ENCODE assay signal across 17 cellular contexts in genomic region chr4:48944252-48944651, GRCh38. TPM values are rescaled to one million over a fixed set of nuclear protein-coding genes. Genes with fewer than 3 reads are reported as not detected.
DNase-seq lines count a peak whose midpoint lies in the region; ATAC-seq and TF ChIP-seq lines count a peak whose summit lies in the region.
"Had no signal": no experiment of that assay in that cellular context is flagged by ENCODE, and none has a peak within 500 bp of the region (broad histone marks: within the 10 kb centered on the region; RNA-seq: fewer than 3 reads in every experiment).

No MANE protein-coding gene starts in this region.

- no peaks in the 10 kb centered on the region for H3K27me3 ChIP-seq in CD4-positive, alpha-beta T cell (ENCODE audit: control insufficient read depth, insufficient read depth, low read length)
- no peaks in the 10 kb centered on the region; the same call in 1 of the 2 replicates for H3K27me3 ChIP-seq in H7 (ENCODE audit: control insufficient read depth, insufficient read depth, low read length)
- H3K27me3 ChIP-seq: pancreas had no signal

- in situ Hi-C loops in GM13976 (cut with MboI; ENCODE audit: low sequenced_read_pairs, unreplicated experiment) (no loop called here), GM13977 (cut with MboI; ENCODE audit: low pct_unique_long_range_greater_than_20kb, low sequenced_read_pairs, unreplicated experiment) (loop anchor here (10.0 kb wide), 1 partner anchor 369 kb away; no protein-coding TSS in a partner anchor)

- no peaks in the 10 kb centered on the region for H3K36me3 ChIP-seq in H7 (replicated peaks; ENCODE audit: control insufficient read depth, insufficient read depth, low read length)
- H3K36me3 ChIP-seq: pancreas had no signal

- H3K9me3 Mint-ChIP-seq in CD4-positive, alpha-beta T cell = no peaks in the 10 kb centered on the region
- H3K9me3 Mint-ChIP-seq: activated T-helper 1 cell treated with anti-CD3 and anti-CD28 coated beads, Interleukin-12 subunit alpha, Interleukin-12 subunit beta, Interleukin-2, Interleukin-4 antibody, amounts not matched to agents 30 ng/mL and 10 ng/mL and 1 ng/mL, durations not matched to agents 14 hours and 24 hours and 36 hours had no signal

- peak overlapping the region; percentile 57 for H3K4me3 Mint-ChIP-seq in CD4-positive, alpha-beta T cell
- H3K4me3 Mint-ChIP-seq: activated T-helper 1 cell treated with anti-CD3 and anti-CD28 coated beads, Interleukin-12 subunit alpha, Interleukin-12 subunit beta, Interleukin-2, Interleukin-4 antibody, amounts not matched to agents 30 ng/mL and 10 ng/mL and 1 ng/mL, durations not matched to agents 14 hours and 24 hours and 36 hours had no signal

- H3K27ac Mint-ChIP-seq in CD4-positive, alpha-beta T cell = peak overlapping the region; percentile 60
- H3K27ac Mint-ChIP-seq: activated T-helper 1 cell treated with anti-CD3 and anti-CD28 coated beads, Interleukin-12 subunit alpha, Interleukin-12 subunit beta, Interleukin-2, Interleukin-4 antibody, amounts not matched to agents 30 ng/mL and 10 ng/mL and 1 ng/mL, durations not matched to agents 14 hours and 24 hours and 36 hours; CD4-positive, CD25-positive, alpha-beta regulatory T cell had no signal

- H3K4me3 ChIP-seq in H7 (ENCODE audit: insufficient read depth, low read depth, low read length) = no peak overlapping the region
- H3K4me3 ChIP-seq: GM12878, pancreas had no signal

- no peak overlapping the region for H3K27ac ChIP-seq in CD4-positive, alpha-beta T cell (ENCODE audit: low read depth, low read length)
- peak overlapping the region; percentile 95 for H3K27ac ChIP-seq in RWPE1
- H3K27ac ChIP-seq: pancreas had no signal

- intact Hi-C loops in CD4-positive, alpha-beta T cell (cut with DNase I, micrococcal nuclease) = no loop called here

- ATAC-seq in CD4-positive, alpha-beta T cell (ENCODE audit: poor library complexity) = no peak
- ATAC-seq in HG03045 (IDR thresholded peaks at IDR 0.05; ENCODE audit: unreplicated experiment) = no peak
- ATAC-seq: left ventricle myocardium superior had no signal

- CTCF ChIA-PET in CD4-positive, alpha-beta T cell (lab: Charles Lee) = interaction anchor here (0.6 to 1.2 kb wide), 3 partner anchors 11 to 1246 kb away, joined by 3 to 8 read pairs (median 4); partner anchors contain the start of gene FRYL
- CTCF ChIA-PET in RWPE1 (lab: Yijun Ruan, JAX) = interaction anchor here (0.5 to 1.5 kb wide), 9 partner anchors 11 to 824 kb away, joined by 3 to 8 read pairs (median 4); partner anchors contain the start of gene OCIAD2

- peaks cover 45% of the 10 kb centered on the region for H3K4me1 Mint-ChIP-seq in CD4-positive, alpha-beta T cell (ENCODE audit: low read depth)

- DNase-seq in CD4-positive, alpha-beta T cell = no peak
- peak; percentile 71 for DNase-seq in H4 (ENCODE audit: low spot score)
- DNase-seq in RWPE1 (ENCODE audit: low spot score) = peak; percentile 92
- DNase-seq in iPS-NIHi11 (ENCODE audit: low spot score) = peak; percentile 19
- DNase-seq in GM13976 (ENCODE audit: low spot score) = no peak
- no peak for DNase-seq in H7
- DNase-seq in GM13977 (ENCODE audit: low spot score) = no peak
- DNase-seq: cerebellar nuclear complex, foreskin fibroblast, left ventricle myocardium superior, NCI-H1417 treated with DMSO at 0.1 percent for 48 hours, pancreas, substantia nigra had no signal

- no peaks in the 10 kb centered on the region for H3K27me3 Mint-ChIP-seq in CD4-positive, alpha-beta T cell

- TF ChIP-seq CTCF in CD4-positive, alpha-beta T cell (IDR thresholded peaks at IDR 0.05) = no peak
- TF ChIP-seq CTCF in RWPE1 (conservative IDR thresholded peaks at IDR 0.05; ENCODE audit: low read depth) = no peak
- TF ChIP-seq CTCF in GM13976 (IDR thresholded peaks at IDR 0.05; ENCODE audit: borderline replicate concordance, control extremely low read depth, extremely low read depth, insufficient read depth, missing control alignments) = no peak
- no peak for TF ChIP-seq CTCF in GM13977 (IDR thresholded peaks at IDR 0.05; ENCODE audit: extremely low read depth, insufficient read depth, missing control alignments)

- POLR2A ChIA-PET in CD4-positive, alpha-beta T cell (lab: Charles Lee) = interaction anchor here (0.7 to 1.4 kb wide), 5 partner anchors 11 to 165 kb away, joined by 3 to 5 read pairs (median 3); partner anchors contain the start of gene OCIAD1
- POLR2A ChIA-PET in RWPE1 (lab: Yijun Ruan, JAX; ENCODE audit: low non-redundant PET) = no interaction called here

- no peaks in the 10 kb centered on the region for H3K36me3 Mint-ChIP-seq in CD4-positive, alpha-beta T cell (ENCODE audit: low read depth)
- H3K36me3 Mint-ChIP-seq: CD4-positive, CD25-positive, alpha-beta regulatory T cell had no signal

- H3K9me3 ChIP-seq in CD4-positive, alpha-beta T cell (ENCODE audit: control insufficient read depth, low read length) = no peaks in the 10 kb centered on the region
- H3K9me3 ChIP-seq: pancreas had no signal

RNA-seq across cellular contexts. Expression of gene OCIAD2, which starts 37.7 kb away (rescaled TPM):
- total RNA-seq in CD4-positive, alpha-beta T cell = 10 to 100 TPM; 77.0 to 91.1 TPM
- total RNA-seq in H4 (2014; rRNA removed; shearing (Covaris generic)) = 46.5 and 67.6 TPM in 2 replicates
- total RNA-seq in H7 (2014; rRNA removed; shearing (Covaris generic)) = 82.3 and 83.2 TPM in 2 replicates

RNA-seq across cellular contexts. Expression of gene CWH43, which starts 41.8 kb away (rescaled TPM):
- total RNA-seq in CD4-positive, alpha-beta T cell = not detected
- not detected in 2 replicates for total RNA-seq in H4 (2014; rRNA removed; shearing (Covaris generic))
- not detected in 2 replicates for total RNA-seq in H7 (2014; rRNA removed; shearing (Covaris generic))
- total RNA-seq: activated T-helper 1 cell treated with anti-CD3 and anti-CD28 coated beads, Interleukin-12 subunit alpha, Interleukin-12 subunit beta, Interleukin-2, Interleukin-4 antibody, amounts not matched to agents 30 ng/mL and 10 ng/mL and 1 ng/mL, durations not matched to agents 14 hours and 24 hours and 36 hours; CD4-positive, CD25-positive, alpha-beta regulatory T cell; GM12878; left ventricle myocardium superior had no signal

Comparison
In these comparisons a context has a peak if more than half of its experiments do, and no peak if none do; other contexts are left out.
1. DNase-seq: peak in H4 (single experiment), RWPE1 (single experiment) and iPS-NIHi11 (single experiment); none in CD4-positive, alpha-beta T cell (0 of 10), GM13976 (single experiment), H7 (single experiment) and GM13977 (single experiment).